ENCODE assay signal across 21 cellular contexts in the genomic region with DNA sequence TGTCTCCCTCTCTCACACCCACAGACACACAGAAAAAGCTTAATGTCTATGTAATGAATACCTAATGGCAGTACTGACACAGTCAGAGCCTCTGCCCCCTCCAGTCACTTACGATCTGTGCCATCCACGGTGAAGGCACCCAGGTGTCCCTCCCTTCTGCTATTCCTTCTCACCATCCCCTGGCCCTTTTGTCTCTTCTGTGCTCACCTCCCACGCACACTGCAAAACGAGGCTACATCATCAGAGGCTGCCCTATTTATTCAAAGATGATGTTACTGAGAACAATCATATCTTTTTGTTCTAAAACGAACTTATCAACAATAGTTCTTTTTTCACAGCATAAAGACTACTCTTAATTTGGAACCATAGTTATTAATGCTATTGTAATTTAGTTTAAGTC.
"Had no signal": no experiment of that assay in that cellular context is flagged by ENCODE, and none has a peak within 500 bp of the region (broad histone marks: within the 10 kb centered on the region; RNA-seq: fewer than 3 reads in every experiment).

No MANE protein-coding gene starts in this region.

- DNase-seq: activated CD4-positive, alpha-beta memory T cell treated with anti-CD3 and anti-CD28 coated beads for 36 hours; activated CD4-positive, alpha-beta T cell treated with anti-CD3 and anti-CD28 coated beads for 48 hours; activated naive CD8-positive, alpha-beta T cell treated with anti-CD3 and anti-CD28 coated beads, Interleukin-2, amount 50 U/mL, for 24 hours; activated T-cell treated with anti-CD3 and anti-CD28 coated beads, Interleukin-2, amount 50 U/mL, for 4 hours; anterior cingulate cortex; hippocampal formation; left colon; naive B cell; nephron progenitor cell; ovary; sigmoid colon; small intestine; stimulated activated CD4-positive, alpha-beta T cell treated with anti-CD3 and anti-CD28 coated beads, Interleukin-4, amount 100 ng/mL, for 24 hours; stimulated activated naive CD8-positive, alpha-beta T cell treated with anti-CD3 and anti-CD28 coated beads, Interleukin-15, amount 100 ng/mL, for 72 hours; SW 1271; T-helper 9 cell; tibial artery; upper lobe of right lung; WERI-Rb-1 had no signal

- ATAC-seq: activated CD4-positive, CD25-positive, alpha-beta regulatory T cell treated with anti-CD3 and anti-CD28 coated beads, Interleukin-2, amount 50 U/mL, for 24 hours; activated naive CD8-positive, alpha-beta T cell treated with anti-CD3 and anti-CD28 coated beads, Interleukin-2, amount 50 U/mL, for 24 hours; activated T-cell treated with anti-CD3 and anti-CD28 coated beads, Interleukin-2, amount 50 U/mL, for 4 hours; left colon; stimulated activated memory B cell treated with anti-CD40 and anti-IgM and Interleukin-4, amounts not matched to agents 10 μg/mL and 1 μg/mL and 100 μg/mL, for 72 hours; stimulated activated naive CD8-positive, alpha-beta T cell treated with anti-CD3 and anti-CD28 coated beads, Interleukin-15, amount 100 ng/mL, for 72 hours; upper lobe of right lung had no signal
